In the genomic region with DNA sequence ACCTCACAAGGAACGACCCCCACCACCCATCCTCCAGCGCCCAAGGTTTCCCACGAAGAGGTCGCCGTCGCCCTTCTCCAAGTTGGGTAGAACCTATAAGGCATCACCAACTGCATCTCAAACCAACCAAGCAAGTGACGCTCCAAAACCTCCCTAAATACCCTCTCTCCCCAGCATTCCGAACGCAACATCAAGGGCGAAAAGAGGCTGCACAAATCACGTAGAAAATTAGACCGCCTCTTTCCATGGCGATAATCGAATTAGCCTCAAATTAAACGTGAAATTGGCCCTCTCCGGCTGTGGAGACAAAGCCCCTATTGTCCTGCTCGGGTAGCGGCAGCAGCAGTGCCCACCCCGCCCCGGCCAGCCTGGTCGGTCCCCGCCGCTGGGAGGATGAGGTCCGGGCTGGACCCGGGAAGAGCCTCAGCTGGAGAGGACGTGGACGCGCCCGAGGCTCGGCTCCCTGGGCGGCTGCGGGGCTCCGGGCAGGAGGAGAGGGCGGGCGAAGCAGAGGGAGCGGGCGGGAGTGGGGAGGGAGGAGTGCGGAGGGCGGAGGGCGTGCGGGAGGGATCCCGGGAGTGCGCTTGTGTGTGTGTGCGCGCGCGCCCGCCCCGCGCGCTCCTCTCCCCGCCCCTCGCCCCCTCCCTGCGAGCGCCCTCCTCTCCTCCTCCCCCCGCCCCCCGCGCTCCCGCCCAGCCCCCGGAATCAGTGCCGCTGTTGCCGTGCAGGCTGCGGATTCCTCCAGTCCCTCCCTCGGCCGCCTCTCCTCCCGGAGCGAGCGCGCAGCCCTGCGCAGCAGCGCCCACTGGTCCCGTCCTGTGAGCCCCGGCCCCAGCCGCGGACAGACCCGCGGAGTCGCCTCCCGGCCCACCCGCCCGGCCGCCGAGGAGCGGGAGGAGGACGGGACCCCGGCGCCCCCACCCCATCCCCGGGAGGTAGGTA, we compare ENCODE assay signal across 1 cellular context.
TF ChIP-seq lines count a peak whose summit lies in the region.

A gene (plus strand): TSS at position 744 of the 942 bp plus-strand sequence. CDS start 70,092 bp downstream, outside the sequence.

TF ChIP-seq in SK-N-SH, 30 proteins besides CTCF, POLR2A, EP300 and RAD21 (continued from another document):
- TF ChIP-seq, protein P1, sequence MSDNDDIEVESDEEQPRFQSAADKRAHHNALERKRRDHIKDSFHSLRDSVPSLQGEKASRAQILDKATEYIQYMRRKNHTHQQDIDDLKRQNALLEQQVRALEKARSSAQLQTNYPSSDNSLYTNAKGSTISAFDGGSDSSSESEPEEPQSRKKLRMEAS (IDR thresholded peaks at IDR 0.05; ENCODE audit: low read depth): 0 out of 2 replicates have a peak, but pooled peaks have one; percentile 11
- TF ChIP-seq, protein P2, sequence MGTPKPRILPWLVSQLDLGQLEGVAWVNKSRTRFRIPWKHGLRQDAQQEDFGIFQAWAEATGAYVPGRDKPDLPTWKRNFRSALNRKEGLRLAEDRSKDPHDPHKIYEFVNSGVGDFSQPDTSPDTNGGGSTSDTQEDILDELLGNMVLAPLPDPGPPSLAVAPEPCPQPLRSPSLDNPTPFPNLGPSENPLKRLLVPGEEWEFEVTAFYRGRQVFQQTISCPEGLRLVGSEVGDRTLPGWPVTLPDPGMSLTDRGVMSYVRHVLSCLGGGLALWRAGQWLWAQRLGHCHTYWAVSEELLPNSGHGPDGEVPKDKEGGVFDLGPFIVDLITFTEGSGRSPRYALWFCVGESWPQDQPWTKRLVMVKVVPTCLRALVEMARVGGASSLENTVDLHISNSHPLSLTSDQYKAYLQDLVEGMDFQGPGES (IDR thresholded peaks at IDR 0.05; ENCODE audit: low read depth, low read length): no peak
- TF ChIP-seq, protein P3, sequence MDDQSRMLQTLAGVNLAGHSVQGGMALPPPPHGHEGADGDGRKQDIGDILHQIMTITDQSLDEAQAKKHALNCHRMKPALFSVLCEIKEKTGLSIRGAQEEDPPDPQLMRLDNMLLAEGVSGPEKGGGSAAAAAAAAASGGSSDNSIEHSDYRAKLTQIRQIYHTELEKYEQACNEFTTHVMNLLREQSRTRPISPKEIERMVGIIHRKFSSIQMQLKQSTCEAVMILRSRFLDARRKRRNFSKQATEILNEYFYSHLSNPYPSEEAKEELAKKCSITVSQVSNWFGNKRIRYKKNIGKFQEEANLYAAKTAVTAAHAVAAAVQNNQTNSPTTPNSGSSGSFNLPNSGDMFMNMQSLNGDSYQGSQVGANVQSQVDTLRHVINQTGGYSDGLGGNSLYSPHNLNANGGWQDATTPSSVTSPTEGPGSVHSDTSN (IDR thresholded peaks at IDR 0.05): no peak
- TF ChIP-seq SIN3A (IDR thresholded peaks at IDR 0.05; ENCODE audit: borderline replicate concordance, low read depth, low read length) (peak; percentile 56; the same call in 1 of the 2 replicates), FOXJ3 (CRISPR knock-in tag; IDR thresholded peaks at IDR 0.05) (peak; percentile 33; the same call in 1 of the 2 replicates), POLR2AphosphoS5 (IDR thresholded peaks at IDR 0.05; ENCODE audit: low read depth, low read length) (peak; percentile 70; the same call in 1 of the 2 replicates), ELF1 (IDR thresholded peaks at IDR 0.05) (no peak), RCOR1 (IDR thresholded peaks at IDR 0.05; ENCODE audit: low read length) (0 out of 2 replicates have a peak, but pooled peaks have one; percentile 2), FOSL2 (IDR thresholded peaks at IDR 0.05; ENCODE audit: borderline replicate concordance, low read depth) (no peak), GABPA (IDR thresholded peaks at IDR 0.05; ENCODE audit: low read depth) (no peak), MEF2A (IDR thresholded peaks at IDR 0.05; ENCODE audit: borderline replicate concordance, low read depth) (no peak), NRF1 (IDR thresholded peaks at IDR 0.05; ENCODE audit: low read depth, low read length) (peak; percentile 54), EZH2phosphoT487 (IDR thresholded peaks at IDR 0.05; ENCODE audit: borderline replicate concordance, low read depth) (no peak), RFX5 (IDR thresholded peaks at IDR 0.05; ENCODE audit: low read length) (peak; percentile 33; the same call in 1 of the 2 replicates)
- TF ChIP-seq, protein P4, sequence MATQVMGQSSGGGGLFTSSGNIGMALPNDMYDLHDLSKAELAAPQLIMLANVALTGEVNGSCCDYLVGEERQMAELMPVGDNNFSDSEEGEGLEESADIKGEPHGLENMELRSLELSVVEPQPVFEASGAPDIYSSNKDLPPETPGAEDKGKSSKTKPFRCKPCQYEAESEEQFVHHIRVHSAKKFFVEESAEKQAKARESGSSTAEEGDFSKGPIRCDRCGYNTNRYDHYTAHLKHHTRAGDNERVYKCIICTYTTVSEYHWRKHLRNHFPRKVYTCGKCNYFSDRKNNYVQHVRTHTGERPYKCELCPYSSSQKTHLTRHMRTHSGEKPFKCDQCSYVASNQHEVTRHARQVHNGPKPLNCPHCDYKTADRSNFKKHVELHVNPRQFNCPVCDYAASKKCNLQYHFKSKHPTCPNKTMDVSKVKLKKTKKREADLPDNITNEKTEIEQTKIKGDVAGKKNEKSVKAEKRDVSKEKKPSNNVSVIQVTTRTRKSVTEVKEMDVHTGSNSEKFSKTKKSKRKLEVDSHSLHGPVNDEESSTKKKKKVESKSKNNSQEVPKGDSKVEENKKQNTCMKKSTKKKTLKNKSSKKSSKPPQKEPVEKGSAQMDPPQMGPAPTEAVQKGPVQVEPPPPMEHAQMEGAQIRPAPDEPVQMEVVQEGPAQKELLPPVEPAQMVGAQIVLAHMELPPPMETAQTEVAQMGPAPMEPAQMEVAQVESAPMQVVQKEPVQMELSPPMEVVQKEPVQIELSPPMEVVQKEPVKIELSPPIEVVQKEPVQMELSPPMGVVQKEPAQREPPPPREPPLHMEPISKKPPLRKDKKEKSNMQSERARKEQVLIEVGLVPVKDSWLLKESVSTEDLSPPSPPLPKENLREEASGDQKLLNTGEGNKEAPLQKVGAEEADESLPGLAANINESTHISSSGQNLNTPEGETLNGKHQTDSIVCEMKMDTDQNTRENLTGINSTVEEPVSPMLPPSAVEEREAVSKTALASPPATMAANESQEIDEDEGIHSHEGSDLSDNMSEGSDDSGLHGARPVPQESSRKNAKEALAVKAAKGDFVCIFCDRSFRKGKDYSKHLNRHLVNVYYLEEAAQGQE (IDR thresholded peaks at IDR 0.05; ENCODE audit: low read depth, low read length): peak; percentile 35; the same call in 1 of the 2 replicates
